Comparison of ENCODE assay signal across 26 cellular contexts in the genomic region with DNA sequence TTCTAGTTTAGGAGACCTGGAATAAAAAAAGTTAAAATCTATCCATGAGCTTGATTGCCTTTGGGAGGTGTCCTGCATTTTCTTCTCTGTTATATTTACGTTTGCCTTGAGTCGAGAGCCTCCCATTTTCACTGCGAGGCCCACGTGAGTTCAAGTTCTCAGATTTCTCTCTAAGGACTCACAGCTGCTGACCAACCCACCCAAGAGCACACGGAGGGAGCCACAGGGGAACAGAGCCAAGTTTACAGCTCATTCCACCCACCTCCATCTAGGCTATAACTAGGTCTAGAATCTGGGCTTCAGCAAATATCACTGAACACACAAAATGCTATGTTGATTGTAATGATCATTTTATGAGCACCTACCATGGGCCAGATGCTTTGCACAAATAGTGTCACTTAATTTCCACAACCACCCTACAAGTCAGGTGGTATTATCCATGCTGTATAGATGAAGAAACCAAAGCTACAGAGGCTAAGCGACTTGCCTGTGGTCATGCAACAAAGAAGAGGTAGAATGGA. TPM values are rescaled to one million over a fixed set of nuclear protein-coding genes. Genes with fewer than 3 reads are reported as not detected.
DNase-seq lines count a peak whose midpoint lies in the region; ATAC-seq and TF ChIP-seq lines count a peak whose summit lies in the region.
"Had no signal": no experiment of that assay in that cellular context is flagged by ENCODE, and none has a peak within 500 bp of the region (broad histone marks: within the 10 kb centered on the region; RNA-seq: fewer than 3 reads in every experiment).

No MANE protein-coding gene starts in this region.

- H3K4me3 ChIP-seq in adipocyte (ENCODE audit: low read length): no peak overlapping the region
- H3K4me3 ChIP-seq: cardiac muscle cell, smooth muscle cell had no signal

- H3K9ac ChIP-seq in adipocyte (ENCODE audit: low read length): no peak overlapping the region

- peaks cover 19% of the 10 kb centered on the region for H3K4me1 ChIP-seq in adipocyte (ENCODE audit: control insufficient read depth, insufficient read depth, low read length)

- H3K27me3 Mint-ChIP-seq in CD14-positive monocyte (ENCODE audit: low read depth in 3 of 3): peaks cover 0 to 2% (median 0%) of the 10 kb centered on the region in 3 donors

- TF ChIP-seq CTCF in CD14-positive monocyte (IDR thresholded peaks at IDR 0.05): no peak

- no peaks in the 10 kb centered on the region for H3K4me1 Mint-ChIP-seq in CD14-positive monocyte

- no peaks in the 10 kb centered on the region for H3K9me3 ChIP-seq in adipocyte (ENCODE audit: control insufficient read depth, low read length)

- DNase-seq in NCI-H2107 treated with DMSO at 0.1 percent for 48 hours (lab: John Stamatoyannopoulos, UW; ENCODE audit: unreplicated experiment) (peak; percentile 83), NCI-H2107 (lab: John Stamatoyannopoulos, UW) (no peak), adipocyte (ENCODE audit: low read depth) (peak; percentile 46), iris pigment epithelial cell (ENCODE audit: low read depth) (peak; percentile 83), superior temporal gyrus (ENCODE audit: extremely low spot score) (peak; percentile 24), CD14-positive monocyte (ENCODE audit: low spot score) (no peak), NOMO-1 treated with DMSO at 0.1 percent for 48 hours (lab: John Stamatoyannopoulos, UW; ENCODE audit: unreplicated experiment) (no peak)
- DNase-seq: activated CD4-positive, CD25-positive, alpha-beta regulatory T cell treated with anti-CD3 and anti-CD28 coated beads, Interleukin-2, amount 50 U/mL, for 72 hours; activated CD8-positive, alpha-beta T cell treated with anti-CD3 and anti-CD28 coated beads, Interleukin-2, amount 10 ng/mL, durations not matched to agents 7 days and 5 days; activated naive CD4-positive, alpha-beta T cell; activated T-cell treated with anti-CD3 and anti-CD28 coated beads, Interleukin-2, amount 50 U/mL, for 1 hour; COR-L47; dermis blood vessel endothelial cell; HCEC 1CT; head of caudate nucleus; kidney glomerular epithelial cell; MV-4-11; NCI-H1930; NCI-H510A; nucleus accumbens; stimulated activated CD4-positive, alpha-beta T cell treated with anti-CD3 and anti-CD28 coated beads, Interleukin-2, amount 100 ng/mL, for 24 hours; substantia nigra; T-helper 1 cell had no signal

- no peak overlapping the region for H3K4me3 Mint-ChIP-seq in CD14-positive monocyte
- H3K4me3 Mint-ChIP-seq: activated CD8-positive, alpha-beta T cell treated with anti-CD3 and anti-CD28 coated beads, Interleukin-2, amount 10 ng/mL, durations not matched to agents 7 days and 5 days had no signal

- H3K27me3 ChIP-seq in adipocyte (replicated peaks; ENCODE audit: control insufficient read depth, insufficient read depth, low read length): no peaks in the 10 kb centered on the region
- H3K27me3 ChIP-seq: cardiac muscle cell had no signal

- intact Hi-C loops in CD14-positive monocyte (cut with micrococcal nuclease): no loop called here

- ATAC-seq in HG02678 (IDR thresholded peaks at IDR 0.05; ENCODE audit: unreplicated experiment): no peak
- ATAC-seq: activated CD8-positive, alpha-beta T cell treated with anti-CD3 and anti-CD28 coated beads, Interleukin-2, amount 10 ng/mL, durations not matched to agents 7 days and 5 days had no signal

- no peak overlapping the region for H3K27ac Mint-ChIP-seq in CD14-positive monocyte
- H3K27ac Mint-ChIP-seq: activated CD8-positive, alpha-beta T cell treated with anti-CD3 and anti-CD28 coated beads, Interleukin-2, amount 10 ng/mL, durations not matched to agents 7 days and 5 days had no signal

- H3K36me3 ChIP-seq in adipocyte (ENCODE audit: control insufficient read depth, insufficient read depth, low read length, severe bottlenecking): peaks cover 76% of the 10 kb centered on the region
- H3K36me3 ChIP-seq: cardiac muscle cell had no signal

- peaks cover 0 to 3% of the 10 kb centered on the region in 2 donors for H3K36me3 Mint-ChIP-seq in CD14-positive monocyte

- H3K9me3 Mint-ChIP-seq in CD14-positive monocyte: no peaks in the 10 kb centered on the region

RNA-seq across cellular contexts. Expression of a gene that starts 16.7 kb away (rescaled TPM):
- polyA plus RNA-seq in CD14-positive monocyte: under 1 TPM in 1 of 2 donors, not detected in 1; 0.03 TPM

RNA-seq across cellular contexts. Expression of a gene that starts 40.0 kb away (rescaled TPM):
- 10 to 100 TPM; 69.0 to 95.3 TPM for polyA plus RNA-seq in CD14-positive monocyte

Comparison
In these comparisons a context has a peak if more than half of its experiments do, and no peak if none do; other contexts are left out.
1. DNase-seq: peak in NCI-H2107 treated with DMSO at 0.1 percent for 48 hours (single experiment), adipocyte (single experiment), iris pigment epithelial cell (single experiment) and superior temporal gyrus (single experiment); none in NCI-H2107 (single experiment), CD14-positive monocyte (single experiment) and NOMO-1 treated with DMSO at 0.1 percent for 48 hours (single experiment).